ENCODE assay signal across 13 cellular contexts in genomic region chr7:112985377-112985987, GRCh38.
DNase-seq lines count a peak whose midpoint lies in the region; ATAC-seq and TF ChIP-seq lines count a peak whose summit lies in the region.
"Had no signal": no experiment of that assay in that cellular context is flagged by ENCODE, and none has a peak within 500 bp of the region (broad histone marks: within the 10 kb centered on the region; RNA-seq: fewer than 3 reads in every experiment).

No MANE protein-coding gene starts in this region.

- DNase-seq in ACHN = peak; percentile 24
- peak; percentile 74 for DNase-seq in brain microvascular endothelial cell
- peak; percentile 34 for DNase-seq in inferior parietal cortex (ENCODE audit: extremely low spot score)
- no peak for DNase-seq in T-helper 9 cell
- no peak for DNase-seq in activated CD4-positive, alpha-beta memory T cell treated with anti-CD3 and anti-CD28 coated beads, Interleukin-2, amount 10 ng/mL, durations not matched to agents 7 days and 5 days
- no peak for DNase-seq in activated T-cell treated with anti-CD3 and anti-CD28 coated beads, Interleukin-2, amount 50 U/mL, for 4 hours
- DNase-seq: activated B cell treated with CpG ODN at 0.5 μM for 24 hours; activated effector memory CD4-positive, alpha-beta T cell treated with anti-CD3 and anti-CD28 coated beads, Interleukin-2, amount 50 U/mL, for 16 hours; NCI-H1417 had no signal

- no peaks in the 10 kb centered on the region for H3K36me3 Mint-ChIP-seq in activated CD4-positive, alpha-beta memory T cell treated with anti-CD3 and anti-CD28 coated beads, Interleukin-2, amount 10 ng/mL, durations not matched to agents 7 days and 5 days (ENCODE audit: low read depth)
- H3K36me3 Mint-ChIP-seq in activated T-cell treated with anti-CD3 and anti-CD28 coated beads, Interleukin-2, amount 50 U/mL, for 4 hours (ENCODE audit: insufficient read depth) = no peaks in the 10 kb centered on the region

- H3K4me1 ChIP-seq in HUES48 (ENCODE audit: control insufficient read depth, insufficient read depth, low read length) = peaks cover 11% of the 10 kb centered on the region; the same call in 1 of the 2 replicates

- no peak overlapping the region for H3K4me3 Mint-ChIP-seq in activated CD4-positive, alpha-beta memory T cell treated with anti-CD3 and anti-CD28 coated beads, Interleukin-2, amount 10 ng/mL, durations not matched to agents 7 days and 5 days
- no peak overlapping the region for H3K4me3 Mint-ChIP-seq in activated T-cell treated with anti-CD3 and anti-CD28 coated beads, Interleukin-2, amount 50 U/mL, for 4 hours
- H3K4me3 Mint-ChIP-seq: activated B cell treated with CpG ODN at 0.5 μM for 24 hours; dendritic cell treated with granulocyte-macrophage colony-stimulating factor and Interleukin-4, amounts not matched to agents 40 ng/mL and 50 ng/mL, for 4 days had no signal

- H3K27ac ChIP-seq in HUES48 (ENCODE audit: low read depth, low read length) = peak overlapping the region; percentile 2
- peak overlapping the region; percentile 85 for H3K27ac ChIP-seq in brain microvascular endothelial cell
- H3K27ac ChIP-seq: C4-2B had no signal

- ATAC-seq in activated T-cell treated with anti-CD3 and anti-CD28 coated beads, Interleukin-2, amount 50 U/mL, for 4 hours = no peak
- no peak for ATAC-seq in GM18907 (IDR thresholded peaks at IDR 0.05; ENCODE audit: unreplicated experiment)

- H3K9ac ChIP-seq in HUES48 (ENCODE audit: low read depth, low read length) = no peak overlapping the region

- H3K36me3 ChIP-seq in HUES48 (ENCODE audit: control insufficient read depth, insufficient read depth, low read length) (no peaks in the 10 kb centered on the region), brain microvascular endothelial cell (replicated peaks) (no peaks in the 10 kb centered on the region)

- H3K4me3 ChIP-seq in HUES48 (ENCODE audit: low read depth, low read length) = no peak overlapping the region
- no peak overlapping the region for H3K4me3 ChIP-seq in brain microvascular endothelial cell (ENCODE audit: low read depth, low read length)

- POLR2A ChIA-PET in activated CD4-positive, alpha-beta memory T cell treated with anti-CD3 and anti-CD28 coated beads, Interleukin-2, amount 10 ng/mL, durations not matched to agents 7 days and 5 days (lab: Charles Lee) = no interaction called here

- no peaks in the 10 kb centered on the region for H3K27me3 ChIP-seq in HUES48 (ENCODE audit: control insufficient read depth, insufficient read depth, low read length)
- H3K27me3 ChIP-seq in brain microvascular endothelial cell (replicated peaks) = no peaks in the 10 kb centered on the region

- no peaks in the 10 kb centered on the region for H3K9me3 Mint-ChIP-seq in activated CD4-positive, alpha-beta memory T cell treated with anti-CD3 and anti-CD28 coated beads, Interleukin-2, amount 10 ng/mL, durations not matched to agents 7 days and 5 days
- H3K9me3 Mint-ChIP-seq in activated T-cell treated with anti-CD3 and anti-CD28 coated beads, Interleukin-2, amount 50 U/mL, for 4 hours = no peaks in the 10 kb centered on the region
- H3K9me3 Mint-ChIP-seq: activated B cell treated with CpG ODN at 0.5 μM for 24 hours; dendritic cell treated with granulocyte-macrophage colony-stimulating factor and Interleukin-4, amounts not matched to agents 40 ng/mL and 50 ng/mL, for 4 days had no signal

- in situ Hi-C loops in ACHN (cut with HindIII; ENCODE audit: low pct_ligation_motif_present, low pct_unique_long_range_greater_than_20kb, low sequenced_read_pairs) = no loop called here
- in situ Hi-C loops in brain microvascular endothelial cell (cut with HindIII; ENCODE audit: low pct_ligation_motif_present, low sequenced_read_pairs) = no loop called here

- H3K4me1 Mint-ChIP-seq in activated CD4-positive, alpha-beta memory T cell treated with anti-CD3 and anti-CD28 coated beads, Interleukin-2, amount 10 ng/mL, durations not matched to agents 7 days and 5 days = no peaks in the 10 kb centered on the region
- no peaks in the 10 kb centered on the region for H3K4me1 Mint-ChIP-seq in activated T-cell treated with anti-CD3 and anti-CD28 coated beads, Interleukin-2, amount 50 U/mL, for 4 hours (ENCODE audit: low read depth)

- TF ChIP-seq CTCF in brain microvascular endothelial cell (IDR thresholded peaks at IDR 0.05; ENCODE audit: low read depth, low read length, missing control alignments) = no peak

- no peaks in the 10 kb centered on the region for H3K9me3 ChIP-seq in HUES48 (ENCODE audit: control insufficient read depth, insufficient read depth, low read length)

- CTCF ChIA-PET in activated CD4-positive, alpha-beta memory T cell treated with anti-CD3 and anti-CD28 coated beads, Interleukin-2, amount 10 ng/mL, durations not matched to agents 7 days and 5 days (lab: Charles Lee) = no interaction called here

- H3K27me3 Mint-ChIP-seq in activated CD4-positive, alpha-beta memory T cell treated with anti-CD3 and anti-CD28 coated beads, Interleukin-2, amount 10 ng/mL, durations not matched to agents 7 days and 5 days = peaks cover 4% of the 10 kb centered on the region
- H3K27me3 Mint-ChIP-seq in activated T-cell treated with anti-CD3 and anti-CD28 coated beads, Interleukin-2, amount 50 U/mL, for 4 hours (ENCODE audit: low read depth) = peaks cover 18% of the 10 kb centered on the region
- H3K27me3 Mint-ChIP-seq: activated B cell treated with CpG ODN at 0.5 μM for 24 hours; dendritic cell treated with granulocyte-macrophage colony-stimulating factor and Interleukin-4, amounts not matched to agents 40 ng/mL and 50 ng/mL, for 4 days had no signal

- H3K27ac Mint-ChIP-seq in activated CD4-positive, alpha-beta memory T cell treated with anti-CD3 and anti-CD28 coated beads, Interleukin-2, amount 10 ng/mL, durations not matched to agents 7 days and 5 days = no peak overlapping the region
- H3K27ac Mint-ChIP-seq: activated B cell treated with CpG ODN at 0.5 μM for 24 hours; dendritic cell treated with granulocyte-macrophage colony-stimulating factor and Interleukin-4, amounts not matched to agents 40 ng/mL and 50 ng/mL, for 4 days had no signal

Comparison
In these comparisons a context has a peak if more than half of its experiments do, and no peak if none do; other contexts are left out.
1. DNase-seq: peak in ACHN (single experiment), brain microvascular endothelial cell (single experiment) and inferior parietal cortex (single experiment); none in T-helper 9 cell (single experiment), activated CD4-positive, alpha-beta memory T cell treated with anti-CD3 and anti-CD28 coated beads, Interleukin-2, amount 10 ng/mL, durations not matched to agents 7 days and 5 days (single experiment) and activated T-cell treated with anti-CD3 and anti-CD28 coated beads, Interleukin-2, amount 50 U/mL, for 4 hours (single experiment).